14 cellular contexts compared by ENCODE assay signal in genomic region chr17:39261286-39261685, GRCh38. TPM values are rescaled to one million over a fixed set of nuclear protein-coding genes. Genes with fewer than 3 reads are reported as not detected.
DNase-seq lines count a peak whose midpoint lies in the region; ATAC-seq and TF ChIP-seq lines count a peak whose summit lies in the region.
"Had no signal": no experiment of that assay in that cellular context is flagged by ENCODE, and none has a peak within 500 bp of the region (broad histone marks: within the 10 kb centered on the region; RNA-seq: fewer than 3 reads in every experiment).

No MANE protein-coding gene starts in this region.

- no peak overlapping the region for H3K4me3 ChIP-seq in SK-N-SH (ENCODE audit: low read depth in 2 of 2, low read length in 1 of 2)
- no peak overlapping the region for H3K4me3 ChIP-seq in HFF-Myc (replicated peaks; ENCODE audit: low read depth, low read length)
- H3K4me3 ChIP-seq: hepatocyte had no signal

- H3K9me2 ChIP-seq in SK-N-SH = no peaks in the 10 kb centered on the region

- H3K27ac Mint-ChIP-seq in osteocyte (ENCODE audit: unreplicated experiment) = no peak overlapping the region

- no peaks in the 10 kb centered on the region for H3K9me3 ChIP-seq in SK-N-SH

- no peak overlapping the region for H3K4me2 ChIP-seq in SK-N-SH
- H3K4me2 ChIP-seq: hepatocyte had no signal

- peaks cover 5% of the 10 kb centered on the region for H3F3A ChIP-seq in SK-N-SH (replicated peaks; ENCODE audit: insufficient read depth)

- ATAC-seq in SK-N-SH treated with all-trans-retinoic acid at 6 μM for 48 hours (no peak), GM21528 (IDR thresholded peaks at IDR 0.05; ENCODE audit: low FRiP score, unreplicated experiment) (no peak), HG03159 (IDR thresholded peaks at IDR 0.05; ENCODE audit: unreplicated experiment) (no peak)

- no peak overlapping the region for H2AFZ ChIP-seq in SK-N-SH (ENCODE audit: low read depth)
- H2AFZ ChIP-seq: hepatocyte had no signal

- H3K4me1 ChIP-seq in SK-N-SH (ENCODE audit: control insufficient read depth in 1 of 2, insufficient read depth in 2 of 2, low read depth in 1 of 2, low read length in 1 of 2) = no peaks in the 10 kb centered on the region

- no peaks in the 10 kb centered on the region for H3K79me2 ChIP-seq in SK-N-SH (ENCODE audit: insufficient read depth)
- H3K79me2 ChIP-seq: hepatocyte had no signal

- peaks cover 26 to 44% of the 10 kb centered on the region in 2 experiments for H3K36me3 ChIP-seq in SK-N-SH (replicated peaks in 1 of 2; ENCODE audit: control insufficient read depth in 1 of 2, insufficient read depth in 2 of 2, low read length in 1 of 2)

- CTCF ChIA-PET in SK-N-SH (lab: Yijun Ruan, JAX) = interaction anchor here (1.1 kb wide), 1 partner anchor 17 kb away, joined by 6 read pairs; no protein-coding TSS in a partner anchor

- TF ChIP-seq CTCF in SK-N-SH (IDR thresholded peaks at IDR 0.05) (peak; percentile 44), HFF-Myc (IDR thresholded peaks at IDR 0.05; ENCODE audit: low read depth, low read length, missing control alignments) (peak; percentile 22), osteocyte (IDR thresholded peaks at IDR 0.05) (peak; percentile 28)

- TF ChIP-seq RAD21 in SK-N-SH (IDR thresholded peaks at IDR 0.05; ENCODE audit: low read length) = no peak

- 88% methylated on average over 7 of the region's 7 CpGs for WGBS in SK-N-SH (ENCODE audit: low lambda C conversion rate)

- H3K27me3 Mint-ChIP-seq in osteocyte (ENCODE audit: unreplicated experiment) = no peaks in the 10 kb centered on the region
- H3K27me3 Mint-ChIP-seq: CD4-positive, CD25-positive, alpha-beta regulatory T cell had no signal

- no peak overlapping the region for H3K4me3 Mint-ChIP-seq in osteocyte (ENCODE audit: unreplicated experiment)
- H3K4me3 Mint-ChIP-seq: CD4-positive, CD25-positive, alpha-beta regulatory T cell had no signal

- no peak overlapping the region for H3K9ac ChIP-seq in SK-N-SH

- no peaks in the 10 kb centered on the region for H3K9me3 Mint-ChIP-seq in osteocyte (ENCODE audit: unreplicated experiment)
- H3K9me3 Mint-ChIP-seq: CD4-positive, CD25-positive, alpha-beta regulatory T cell had no signal

- no peak for DNase-seq in SK-N-SH
- DNase-seq in HFF-Myc (ENCODE audit: extremely low read depth, low read depth) = no peak
- DNase-seq in activated T-cell treated with anti-CD3 and anti-CD28 coated beads, Interleukin-2, amount 50 U/mL, for 48 hours = peak; percentile 61
- DNase-seq in osteocyte (ENCODE audit: extremely low spot score, unreplicated experiment) = peak; percentile 70
- DNase-seq in HT-29 (ENCODE audit: low spot score) = no peak
- DNase-seq: anterior cingulate cortex, NCI-H2029 treated with DMSO at 0.1 percent for 48 hours, T-helper 9 cell had no signal

- H4K20me1 ChIP-seq in SK-N-SH (ENCODE audit: insufficient read depth) = no peaks in the 10 kb centered on the region

- peaks cover 51% of the 10 kb centered on the region for H3K36me3 Mint-ChIP-seq in osteocyte (ENCODE audit: unreplicated experiment)

- POLR2A ChIA-PET in SK-N-SH (lab: Yijun Ruan, JAX) = no interaction called here

- TF ChIP-seq EP300 in SK-N-SH (IDR thresholded peaks at IDR 0.05; ENCODE audit: borderline replicate concordance in 1 of 2, low read depth in 1 of 2, low read length in 1 of 2) = no peak

- no peaks in the 10 kb centered on the region for H3K27me3 ChIP-seq in SK-N-SH (ENCODE audit: insufficient read depth)
- H3K27me3 ChIP-seq: hepatocyte had no signal

- H3K4me1 Mint-ChIP-seq in osteocyte (ENCODE audit: unreplicated experiment) = no peaks in the 10 kb centered on the region

- H3K27ac ChIP-seq in SK-N-SH (ENCODE audit: low read depth in 2 of 2, low read length in 1 of 2) = no peak overlapping the region
- H3K27ac ChIP-seq: hepatocyte had no signal

TF ChIP-seq in SK-N-SH, 30 proteins besides CTCF, POLR2A, EP300 and RAD21:
- TF ChIP-seq FOXJ3 (CRISPR knock-in tag; IDR thresholded peaks at IDR 0.05) (no peak), CHD2 (IDR thresholded peaks at IDR 0.05; ENCODE audit: low read length, partially characterized antibody) (no peak), POLR2AphosphoS5 (IDR thresholded peaks at IDR 0.05; ENCODE audit: low read depth, low read length) (no peak), SMC3 (IDR thresholded peaks at IDR 0.05; ENCODE audit: low read depth, low read length) (no peak), MXI1 (IDR thresholded peaks at IDR 0.05; ENCODE audit: low read depth, low read length) (no peak), ELF1 (IDR thresholded peaks at IDR 0.05) (no peak), TEAD4 (IDR thresholded peaks at IDR 0.05; ENCODE audit: borderline replicate concordance, insufficient read depth) (no peak), FOXM1 (IDR thresholded peaks at IDR 0.05; ENCODE audit: low read depth) (no peak), USF1 (IDR thresholded peaks at IDR 0.05; ENCODE audit: borderline replicate concordance, low read depth) (no peak)

TF ChIP-seq in SK-N-SH treated with all-trans-retinoic acid at 6 μM for 48 hours, 23 proteins besides CTCF, POLR2A, EP300 and RAD21 (continues in another document):
- TF ChIP-seq SNAI2 (CRISPR knock-in tag; IDR thresholded peaks at IDR 0.05) (no peak), ZFP30 (CRISPR knock-in tag; IDR thresholded peaks at IDR 0.05) (no peak), TSHZ2 (CRISPR knock-in tag; IDR thresholded peaks at IDR 0.05) (no peak), CSDC2 (CRISPR knock-in tag; IDR thresholded peaks at IDR 0.05) (no peak), CSRNP3 (CRISPR knock-in tag; IDR thresholded peaks at IDR 0.05) (no peak), ISL1 (CRISPR knock-in tag; IDR thresholded peaks at IDR 0.05) (no peak), RARB (CRISPR knock-in tag; IDR thresholded peaks at IDR 0.05) (no peak), ZNF565 (CRISPR knock-in tag; conservative IDR thresholded peaks at IDR 0.05; ENCODE audit: low read depth) (no peak), PPARA (CRISPR knock-in tag; IDR thresholded peaks at IDR 0.05; ENCODE audit: borderline replicate concordance) (no peak), ZNF8 (CRISPR knock-in tag; IDR thresholded peaks at IDR 0.05) (no peak), POU6F1 (CRISPR knock-in tag; IDR thresholded peaks at IDR 0.05; ENCODE audit: borderline replicate concordance, low read depth) (no peak), TOX (CRISPR knock-in tag; IDR thresholded peaks at IDR 0.05; ENCODE audit: borderline replicate concordance) (no peak), GLIS3 (CRISPR knock-in tag; IDR thresholded peaks at IDR 0.05) (no peak), ARNTL (CRISPR knock-in tag; IDR thresholded peaks at IDR 0.05; ENCODE audit: borderline replicate concordance, low read depth) (no peak), BACH2 (CRISPR knock-in tag; IDR thresholded peaks at IDR 0.05; ENCODE audit: borderline replicate concordance) (no peak), ZNF70 (CRISPR knock-in tag; IDR thresholded peaks at IDR 0.05) (no peak)

RNA-seq across cellular contexts. Expression of gene STAC2, which starts 35.5 kb away (rescaled TPM):
- 0.07 and 0.08 TPM in 2 replicates for polyA plus RNA-seq in SK-N-SH (2012; rRNA removed)
- 0.04 and 0.13 TPM in 2 replicates for polyA plus RNA-seq in SK-N-SH (2012; cell fraction: cytosol; rRNA removed)
- 0.10 and 0.23 TPM in 2 replicates for polyA plus RNA-seq in SK-N-SH (2012; cell fraction: nucleus; rRNA removed)
- 0.62 and 0.81 TPM in 2 replicates for total RNA-seq in osteocyte
- 0.28 TPM in 1 of 2 replicates, not detected in the other for total RNA-seq in HT-29 (2014; rRNA removed; shearing (Covaris generic))
- total RNA-seq: CD4-positive, CD25-positive, alpha-beta regulatory T cell; hepatocyte; osteoblast had no signal
- polyA plus RNA-seq: CD4-positive, CD25-positive, alpha-beta regulatory T cell had no signal

Comparison
In these comparisons a context has a peak if more than half of its experiments do, and no peak if none do; other contexts are left out.
1. DNase-seq: peak in activated T-cell treated with anti-CD3 and anti-CD28 coated beads, Interleukin-2, amount 50 U/mL, for 48 hours (2 of 2) and osteocyte (single experiment); none in SK-N-SH (single experiment), HFF-Myc (single experiment) and HT-29 (single experiment).
2. Peak in every context shown above with its lines, with median percentiles within 50 percentile points of each other: CTCF ChIP-seq.